Comparison of ENCODE assay signal across 15 cellular contexts in the genomic region with DNA sequence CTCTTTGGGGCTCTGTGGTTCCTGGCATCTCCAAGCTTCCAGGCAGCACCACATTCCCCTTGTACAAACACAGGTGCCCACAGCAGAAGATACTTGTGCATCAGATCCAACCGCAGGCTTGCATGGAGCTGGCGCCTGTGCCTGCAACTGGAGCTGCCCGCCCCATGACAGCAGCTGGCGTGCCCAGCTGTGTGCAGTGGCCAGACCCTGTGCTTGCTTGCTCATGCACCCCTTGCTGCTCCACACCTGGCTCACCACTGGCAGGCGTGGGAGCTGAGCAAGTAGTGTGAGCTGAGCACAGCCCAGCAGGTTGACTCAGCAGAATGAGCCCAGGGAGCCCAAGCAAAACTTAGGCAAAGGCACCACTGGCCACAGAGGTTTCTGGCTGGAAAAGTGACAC.
DNase-seq lines count a peak whose midpoint lies in the region; ATAC-seq and TF ChIP-seq lines count a peak whose summit lies in the region.
"Had no signal": no experiment of that assay in that cellular context is flagged by ENCODE, and none has a peak within 500 bp of the region (broad histone marks: within the 10 kb centered on the region; RNA-seq: fewer than 3 reads in every experiment).

No MANE protein-coding gene starts in this region.

- H3K4me3 ChIP-seq in Karpas-422 (ENCODE audit: low read length): no peak overlapping the region
- H3K4me3 ChIP-seq: BLaER1, GM23248 had no signal

- no peak overlapping the region for H3K9ac ChIP-seq in Karpas-422 (ENCODE audit: low read length)
- H3K9ac ChIP-seq: BLaER1, GM23248 had no signal

- no peaks in the 10 kb centered on the region for H3K36me3 Mint-ChIP-seq in natural killer cell treated with Interleukin-12 subunit alpha and Interleukin-12 subunit beta and Interleukin-15 and Interleukin-18, amount 100 ng/mL, for 72 hours
- no peaks in the 10 kb centered on the region for H3K36me3 Mint-ChIP-seq in natural killer cell
- no peaks in the 10 kb centered on the region for H3K36me3 Mint-ChIP-seq in stimulated activated memory B cell treated with anti-CD40 and anti-IgM and Interleukin-4, amounts not matched to agents 10 μg/mL and 1 μg/mL and 100 μg/mL, for 72 hours
- H3K36me3 Mint-ChIP-seq in activated CD8-positive, alpha-beta memory T cell treated with anti-CD3 and anti-CD28 coated beads, Interleukin-2, amount 10 ng/mL, durations not matched to agents 7 days and 5 days: no peaks in the 10 kb centered on the region
- H3K36me3 Mint-ChIP-seq: CD8-positive, alpha-beta memory T cell had no signal

- H2AFZ ChIP-seq in Karpas-422 (ENCODE audit: low read length): no peak overlapping the region
- H2AFZ ChIP-seq: GM23248 had no signal

- TF ChIP-seq CTCF in natural killer cell (IDR thresholded peaks at IDR 0.05): no peak
- TF ChIP-seq CTCF in foreskin keratinocyte (conservative IDR thresholded peaks at IDR 0.05): no peak

- CTCF ChIA-PET in activated CD8-positive, alpha-beta memory T cell treated with anti-CD3 and anti-CD28 coated beads, Interleukin-2, amount 10 ng/mL, durations not matched to agents 7 days and 5 days (lab: Charles Lee): no interaction called here

- H3K27ac Mint-ChIP-seq in natural killer cell treated with Interleukin-12 subunit alpha and Interleukin-12 subunit beta and Interleukin-15 and Interleukin-18, amount 100 ng/mL, for 72 hours: no peak overlapping the region
- no peak overlapping the region for H3K27ac Mint-ChIP-seq in natural killer cell
- H3K27ac Mint-ChIP-seq in stimulated activated memory B cell treated with anti-CD40 and anti-IgM and Interleukin-4, amounts not matched to agents 10 μg/mL and 1 μg/mL and 100 μg/mL, for 72 hours: no peak overlapping the region
- no peak overlapping the region for H3K27ac Mint-ChIP-seq in activated CD8-positive, alpha-beta memory T cell treated with anti-CD3 and anti-CD28 coated beads, Interleukin-2, amount 10 ng/mL, durations not matched to agents 7 days and 5 days
- H3K27ac Mint-ChIP-seq: CD8-positive, alpha-beta memory T cell; H9 had no signal

- no peaks in the 10 kb centered on the region for H3K9me3 Mint-ChIP-seq in natural killer cell treated with Interleukin-12 subunit alpha and Interleukin-12 subunit beta and Interleukin-15 and Interleukin-18, amount 100 ng/mL, for 72 hours
- no peaks in the 10 kb centered on the region for H3K9me3 Mint-ChIP-seq in natural killer cell
- H3K9me3 Mint-ChIP-seq in stimulated activated memory B cell treated with anti-CD40 and anti-IgM and Interleukin-4, amounts not matched to agents 10 μg/mL and 1 μg/mL and 100 μg/mL, for 72 hours: peaks cover 9% of the 10 kb centered on the region
- no peaks in the 10 kb centered on the region for H3K9me3 Mint-ChIP-seq in activated CD8-positive, alpha-beta memory T cell treated with anti-CD3 and anti-CD28 coated beads, Interleukin-2, amount 10 ng/mL, durations not matched to agents 7 days and 5 days (ENCODE audit: low read depth)
- H3K9me3 Mint-ChIP-seq: H9 had no signal

- intact Hi-C loops in natural killer cell (cut with micrococcal nuclease): no loop called here

- H3K4me1 Mint-ChIP-seq in natural killer cell treated with Interleukin-12 subunit alpha and Interleukin-12 subunit beta and Interleukin-15 and Interleukin-18, amount 100 ng/mL, for 72 hours (ENCODE audit: low read depth in 2 of 2): peaks cover 0 to 3% of the 10 kb centered on the region in 2 donors
- no peaks in the 10 kb centered on the region for H3K4me1 Mint-ChIP-seq in natural killer cell
- no peaks in the 10 kb centered on the region for H3K4me1 Mint-ChIP-seq in stimulated activated memory B cell treated with anti-CD40 and anti-IgM and Interleukin-4, amounts not matched to agents 10 μg/mL and 1 μg/mL and 100 μg/mL, for 72 hours
- H3K4me1 Mint-ChIP-seq in activated CD8-positive, alpha-beta memory T cell treated with anti-CD3 and anti-CD28 coated beads, Interleukin-2, amount 10 ng/mL, durations not matched to agents 7 days and 5 days: no peaks in the 10 kb centered on the region
- H3K4me1 Mint-ChIP-seq: CD8-positive, alpha-beta memory T cell had no signal

- no peak for DNase-seq in natural killer cell treated with Interleukin-12 subunit alpha and Interleukin-12 subunit beta and Interleukin-15 and Interleukin-18, amount 100 ng/mL, for 72 hours (ENCODE audit: low spot score)
- DNase-seq in natural killer cell (no peak), RPMI7951 (ENCODE audit: low read depth) (peak; percentile 60), foreskin keratinocyte (peak in 1 of 2 donors; percentile 8), Karpas-422 (no peak)
- no peak for DNase-seq in activated CD8-positive, alpha-beta memory T cell treated with anti-CD3 and anti-CD28 coated beads, Interleukin-2, amount 10 ng/mL, durations not matched to agents 7 days and 5 days
- no peak for DNase-seq in effector CD4-positive, alpha-beta T cell
- DNase-seq: 8988T; AML-193; Caco-2; CD8-positive, alpha-beta memory T cell; GM23248; H9 had no signal

- H3K4me1 ChIP-seq in foreskin keratinocyte: no peaks in the 10 kb centered on the region
- H3K4me1 ChIP-seq in Karpas-422 (ENCODE audit: low read length): no peaks in the 10 kb centered on the region
- H3K4me1 ChIP-seq: BLaER1, Caco-2 had no signal

- no peaks in the 10 kb centered on the region for H3K9me3 ChIP-seq in Karpas-422 (ENCODE audit: low read length)
- H3K9me3 ChIP-seq: Caco-2 had no signal

- no peaks in the 10 kb centered on the region for H3K9me2 ChIP-seq in Karpas-422 (replicated peaks; ENCODE audit: insufficient read depth, low read length)

- no peaks in the 10 kb centered on the region for H4K20me1 ChIP-seq in Karpas-422 (ENCODE audit: insufficient read depth, low read depth, low read length)
- H4K20me1 ChIP-seq: BLaER1 had no signal

- H3K27me3 ChIP-seq in foreskin keratinocyte (peaks cover 42% of the 10 kb centered on the region), Karpas-422 (ENCODE audit: low read length) (no peaks in the 10 kb centered on the region)
- H3K27me3 ChIP-seq: BLaER1 had no signal

- no peak overlapping the region for H3K4me2 ChIP-seq in Karpas-422 (ENCODE audit: low read depth, low read length, poor library complexity, severe bottlenecking)
- H3K4me2 ChIP-seq: BLaER1 had no signal

- H3K27me3 Mint-ChIP-seq in natural killer cell treated with Interleukin-12 subunit alpha and Interleukin-12 subunit beta and Interleukin-15 and Interleukin-18, amount 100 ng/mL, for 72 hours: peaks cover 2 to 10% of the 10 kb centered on the region in 2 donors
- no peaks in the 10 kb centered on the region for H3K27me3 Mint-ChIP-seq in natural killer cell (ENCODE audit: low read depth in 2 of 2)
- no peaks in the 10 kb centered on the region for H3K27me3 Mint-ChIP-seq in stimulated activated memory B cell treated with anti-CD40 and anti-IgM and Interleukin-4, amounts not matched to agents 10 μg/mL and 1 μg/mL and 100 μg/mL, for 72 hours
- H3K27me3 Mint-ChIP-seq in activated CD8-positive, alpha-beta memory T cell treated with anti-CD3 and anti-CD28 coated beads, Interleukin-2, amount 10 ng/mL, durations not matched to agents 7 days and 5 days: no peaks in the 10 kb centered on the region

- peak; percentile 33 to 36 for ATAC-seq in natural killer cell treated with Interleukin-12 subunit alpha and Interleukin-12 subunit beta and Interleukin-15 and Interleukin-18, amount 100 ng/mL, for 72 hours
- no peak for ATAC-seq in natural killer cell
- peak; percentile 25 for ATAC-seq in foreskin keratinocyte
- ATAC-seq in stimulated activated memory B cell treated with anti-CD40 and anti-IgM and Interleukin-4, amounts not matched to agents 10 μg/mL and 1 μg/mL and 100 μg/mL, for 72 hours: peak; percentile 40
- no peak for ATAC-seq in activated CD8-positive, alpha-beta memory T cell treated with anti-CD3 and anti-CD28 coated beads, Interleukin-2, amount 10 ng/mL, durations not matched to agents 7 days and 5 days

- no peaks in the 10 kb centered on the region for H3K36me3 ChIP-seq in Karpas-422 (ENCODE audit: insufficient read depth, low read length)
- H3K36me3 ChIP-seq: BLaER1 had no signal

- H3K27ac ChIP-seq in foreskin keratinocyte: no peak overlapping the region
- no peak overlapping the region for H3K27ac ChIP-seq in Karpas-422 (ENCODE audit: low read length)
- H3K27ac ChIP-seq: BLaER1, GM23248 had no signal

- H3K4me3 Mint-ChIP-seq in natural killer cell treated with Interleukin-12 subunit alpha and Interleukin-12 subunit beta and Interleukin-15 and Interleukin-18, amount 100 ng/mL, for 72 hours: no peak overlapping the region
- H3K4me3 Mint-ChIP-seq in natural killer cell: no peak overlapping the region
- no peak overlapping the region for H3K4me3 Mint-ChIP-seq in stimulated activated memory B cell treated with anti-CD40 and anti-IgM and Interleukin-4, amounts not matched to agents 10 μg/mL and 1 μg/mL and 100 μg/mL, for 72 hours
- H3K4me3 Mint-ChIP-seq in activated CD8-positive, alpha-beta memory T cell treated with anti-CD3 and anti-CD28 coated beads, Interleukin-2, amount 10 ng/mL, durations not matched to agents 7 days and 5 days: no peak overlapping the region
- H3K4me3 Mint-ChIP-seq: CD8-positive, alpha-beta memory T cell; H9 had no signal

- H3K79me2 ChIP-seq in Karpas-422 (ENCODE audit: low read length): no peaks in the 10 kb centered on the region

Comparison
In these comparisons a context has a peak if more than half of its experiments do, and no peak if none do; other contexts are left out.
1. ATAC-seq: peak in natural killer cell treated with Interleukin-12 subunit alpha and Interleukin-12 subunit beta and Interleukin-15 and Interleukin-18, amount 100 ng/mL, for 72 hours (2 of 2), foreskin keratinocyte (single experiment) and stimulated activated memory B cell treated with anti-CD40 and anti-IgM and Interleukin-4, amounts not matched to agents 10 μg/mL and 1 μg/mL and 100 μg/mL, for 72 hours (single experiment); none in natural killer cell (0 of 3) and activated CD8-positive, alpha-beta memory T cell treated with anti-CD3 and anti-CD28 coated beads, Interleukin-2, amount 10 ng/mL, durations not matched to agents 7 days and 5 days (single experiment).